ENCODE assay signal across 6 cellular contexts in genomic region chr11:653146-653545, GRCh38. TPM values are rescaled to one million over a fixed set of nuclear protein-coding genes. Genes with fewer than 3 reads are reported as not detected.
"Had no signal": no experiment of that assay in that cellular context is flagged by ENCODE, and none has a peak within 500 bp of the region (broad histone marks: within the 10 kb centered on the region; RNA-seq: fewer than 3 reads in every experiment).

No MANE protein-coding gene starts in this region.

RNA-seq across cellular contexts. Expression of gene DRD4, which starts 16.1 kb away (rescaled TPM):
- total RNA-seq: GM23248, H4 had no signal

RNA-seq across cellular contexts. Expression of gene SCT, which starts 26.2 kb away (rescaled TPM):
- total RNA-seq: GM23248, H4, H7, HepG2, HFFc6, HT1080 had no signal

RNA-seq across cellular contexts. Expression of gene CDHR5, which starts 28.4 kb away (rescaled TPM):
- total RNA-seq: GM23248, H4, H7, HFFc6, HT1080 had no signal

RNA-seq across cellular contexts. Expression of gene IRF7, which starts 37.4 kb away (rescaled TPM):
- total RNA-seq: HepG2, HT1080 had no signal
